Comparison of ENCODE assay signal across 1 cellular context in the genomic region with DNA sequence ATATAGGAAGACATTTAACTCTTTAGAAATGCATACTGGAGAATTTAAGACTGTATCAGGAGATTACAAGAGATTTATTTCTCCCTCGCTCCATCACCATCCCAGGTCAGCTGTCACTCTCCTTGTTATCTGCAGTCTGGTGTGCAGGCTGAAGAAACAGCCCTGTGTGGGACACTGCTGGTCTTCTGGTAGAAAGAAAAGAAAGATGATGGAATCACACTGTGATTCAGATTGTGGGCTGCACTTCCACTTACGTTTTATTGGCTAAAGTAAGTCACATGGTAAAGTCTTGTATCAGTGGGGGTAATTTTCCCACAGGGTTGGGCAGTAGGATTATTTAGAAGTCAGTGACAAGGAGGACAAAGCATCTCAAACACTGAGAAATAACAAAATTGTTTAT.
TF ChIP-seq lines count a peak whose summit lies in the region.

No MANE protein-coding gene starts in this region.

TF ChIP-seq in GM23338, 12 proteins besides CTCF, POLR2A, EP300 and RAD21 (continued from another document):
- TF ChIP-seq, protein P1, sequence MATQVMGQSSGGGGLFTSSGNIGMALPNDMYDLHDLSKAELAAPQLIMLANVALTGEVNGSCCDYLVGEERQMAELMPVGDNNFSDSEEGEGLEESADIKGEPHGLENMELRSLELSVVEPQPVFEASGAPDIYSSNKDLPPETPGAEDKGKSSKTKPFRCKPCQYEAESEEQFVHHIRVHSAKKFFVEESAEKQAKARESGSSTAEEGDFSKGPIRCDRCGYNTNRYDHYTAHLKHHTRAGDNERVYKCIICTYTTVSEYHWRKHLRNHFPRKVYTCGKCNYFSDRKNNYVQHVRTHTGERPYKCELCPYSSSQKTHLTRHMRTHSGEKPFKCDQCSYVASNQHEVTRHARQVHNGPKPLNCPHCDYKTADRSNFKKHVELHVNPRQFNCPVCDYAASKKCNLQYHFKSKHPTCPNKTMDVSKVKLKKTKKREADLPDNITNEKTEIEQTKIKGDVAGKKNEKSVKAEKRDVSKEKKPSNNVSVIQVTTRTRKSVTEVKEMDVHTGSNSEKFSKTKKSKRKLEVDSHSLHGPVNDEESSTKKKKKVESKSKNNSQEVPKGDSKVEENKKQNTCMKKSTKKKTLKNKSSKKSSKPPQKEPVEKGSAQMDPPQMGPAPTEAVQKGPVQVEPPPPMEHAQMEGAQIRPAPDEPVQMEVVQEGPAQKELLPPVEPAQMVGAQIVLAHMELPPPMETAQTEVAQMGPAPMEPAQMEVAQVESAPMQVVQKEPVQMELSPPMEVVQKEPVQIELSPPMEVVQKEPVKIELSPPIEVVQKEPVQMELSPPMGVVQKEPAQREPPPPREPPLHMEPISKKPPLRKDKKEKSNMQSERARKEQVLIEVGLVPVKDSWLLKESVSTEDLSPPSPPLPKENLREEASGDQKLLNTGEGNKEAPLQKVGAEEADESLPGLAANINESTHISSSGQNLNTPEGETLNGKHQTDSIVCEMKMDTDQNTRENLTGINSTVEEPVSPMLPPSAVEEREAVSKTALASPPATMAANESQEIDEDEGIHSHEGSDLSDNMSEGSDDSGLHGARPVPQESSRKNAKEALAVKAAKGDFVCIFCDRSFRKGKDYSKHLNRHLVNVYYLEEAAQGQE (IDR thresholded peaks at IDR 0.05; ENCODE audit: unreplicated experiment), result no peak
- TF ChIP-seq, protein P2, sequence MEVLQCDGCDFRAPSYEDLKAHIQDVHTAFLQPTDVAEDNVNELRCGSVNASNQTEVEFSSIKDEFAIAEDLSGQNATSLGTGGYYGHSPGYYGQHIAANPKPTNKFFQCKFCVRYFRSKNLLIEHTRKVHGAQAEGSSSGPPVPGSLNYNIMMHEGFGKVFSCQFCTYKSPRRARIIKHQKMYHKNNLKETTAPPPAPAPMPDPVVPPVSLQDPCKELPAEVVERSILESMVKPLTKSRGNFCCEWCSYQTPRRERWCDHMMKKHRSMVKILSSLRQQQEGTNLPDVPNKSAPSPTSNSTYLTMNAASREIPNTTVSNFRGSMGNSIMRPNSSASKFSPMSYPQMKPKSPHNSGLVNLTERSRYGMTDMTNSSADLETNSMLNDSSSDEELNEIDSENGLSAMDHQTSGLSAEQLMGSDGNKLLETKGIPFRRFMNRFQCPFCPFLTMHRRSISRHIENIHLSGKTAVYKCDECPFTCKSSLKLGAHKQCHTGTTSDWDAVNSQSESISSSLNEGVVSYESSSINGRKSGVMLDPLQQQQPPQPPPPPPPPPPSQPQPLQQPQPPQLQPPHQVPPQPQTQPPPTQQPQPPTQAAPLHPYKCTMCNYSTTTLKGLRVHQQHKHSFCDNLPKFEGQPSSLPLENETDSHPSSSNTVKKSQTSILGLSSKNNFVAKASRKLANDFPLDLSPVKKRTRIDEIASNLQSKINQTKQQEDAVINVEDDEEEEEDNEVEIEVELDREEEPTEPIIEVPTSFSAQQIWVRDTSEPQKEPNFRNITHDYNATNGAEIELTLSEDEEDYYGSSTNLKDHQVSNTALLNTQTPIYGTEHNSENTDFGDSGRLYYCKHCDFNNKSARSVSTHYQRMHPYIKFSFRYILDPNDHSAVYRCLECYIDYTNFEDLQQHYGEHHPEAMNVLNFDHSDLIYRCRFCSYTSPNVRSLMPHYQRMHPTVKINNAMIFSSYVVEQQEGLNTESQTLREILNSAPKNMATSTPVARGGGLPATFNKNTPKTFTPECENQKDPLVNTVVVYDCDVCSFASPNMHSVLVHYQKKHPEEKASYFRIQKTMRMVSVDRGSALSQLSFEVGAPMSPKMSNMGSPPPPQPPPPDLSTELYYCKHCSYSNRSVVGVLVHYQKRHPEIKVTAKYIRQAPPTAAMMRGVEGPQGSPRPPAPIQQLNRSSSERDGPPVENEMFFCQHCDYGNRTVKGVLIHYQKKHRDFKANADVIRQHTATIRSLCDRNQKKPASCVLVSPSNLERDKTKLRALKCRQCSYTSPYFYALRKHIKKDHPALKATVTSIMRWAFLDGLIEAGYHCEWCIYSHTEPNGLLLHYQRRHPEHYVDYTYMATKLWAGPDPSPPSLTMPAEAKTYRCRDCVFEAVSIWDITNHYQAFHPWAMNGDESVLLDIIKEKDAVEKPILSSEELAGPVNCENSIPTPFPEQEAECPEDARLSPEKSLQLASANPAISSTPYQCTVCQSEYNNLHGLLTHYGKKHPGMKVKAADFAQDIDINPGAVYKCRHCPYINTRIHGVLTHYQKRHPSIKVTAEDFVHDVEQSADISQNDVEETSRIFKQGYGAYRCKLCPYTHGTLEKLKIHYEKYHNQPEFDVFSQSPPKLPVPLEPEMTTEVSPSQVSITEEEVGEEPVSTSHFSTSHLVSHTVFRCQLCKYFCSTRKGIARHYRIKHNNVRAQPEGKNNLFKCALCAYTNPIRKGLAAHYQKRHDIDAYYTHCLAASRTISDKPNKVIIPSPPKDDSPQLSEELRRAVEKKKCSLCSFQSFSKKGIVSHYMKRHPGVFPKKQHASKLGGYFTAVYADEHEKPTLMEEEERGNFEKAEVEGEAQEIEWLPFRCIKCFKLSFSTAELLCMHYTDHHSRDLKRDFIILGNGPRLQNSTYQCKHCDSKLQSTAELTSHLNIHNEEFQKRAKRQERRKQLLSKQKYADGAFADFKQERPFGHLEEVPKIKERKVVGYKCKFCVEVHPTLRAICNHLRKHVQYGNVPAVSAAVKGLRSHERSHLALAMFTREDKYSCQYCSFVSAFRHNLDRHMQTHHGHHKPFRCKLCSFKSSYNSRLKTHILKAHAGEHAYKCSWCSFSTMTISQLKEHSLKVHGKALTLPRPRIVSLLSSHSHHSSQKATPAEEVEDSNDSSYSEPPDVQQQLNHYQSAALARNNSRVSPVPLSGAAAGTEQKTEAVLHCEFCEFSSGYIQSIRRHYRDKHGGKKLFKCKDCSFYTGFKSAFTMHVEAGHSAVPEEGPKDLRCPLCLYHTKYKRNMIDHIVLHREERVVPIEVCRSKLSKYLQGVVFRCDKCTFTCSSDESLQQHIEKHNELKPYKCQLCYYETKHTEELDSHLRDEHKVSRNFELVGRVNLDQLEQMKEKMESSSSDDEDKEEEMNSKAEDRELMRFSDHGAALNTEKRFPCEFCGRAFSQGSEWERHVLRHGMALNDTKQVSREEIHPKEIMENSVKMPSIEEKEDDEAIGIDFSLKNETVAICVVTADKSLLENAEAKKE (CRISPR knock-in tag; IDR thresholded peaks at IDR 0.05), result no peak
- TF ChIP-seq ZNF331 (CRISPR knock-in tag; IDR thresholded peaks at IDR 0.05; ENCODE audit: low read depth) (no peak), EZH2phosphoT487 (IDR thresholded peaks at IDR 0.05; ENCODE audit: unreplicated experiment) (no peak), NANOG (IDR thresholded peaks at IDR 0.05; ENCODE audit: borderline replicate concordance) (no peak), POLR2AphosphoS5 (IDR thresholded peaks at IDR 0.05; ENCODE audit: low read depth) (no peak), STAT1 (IDR thresholded peaks at IDR 0.05; ENCODE audit: unreplicated experiment) (no peak)
- TF ChIP-seq, protein P3, sequence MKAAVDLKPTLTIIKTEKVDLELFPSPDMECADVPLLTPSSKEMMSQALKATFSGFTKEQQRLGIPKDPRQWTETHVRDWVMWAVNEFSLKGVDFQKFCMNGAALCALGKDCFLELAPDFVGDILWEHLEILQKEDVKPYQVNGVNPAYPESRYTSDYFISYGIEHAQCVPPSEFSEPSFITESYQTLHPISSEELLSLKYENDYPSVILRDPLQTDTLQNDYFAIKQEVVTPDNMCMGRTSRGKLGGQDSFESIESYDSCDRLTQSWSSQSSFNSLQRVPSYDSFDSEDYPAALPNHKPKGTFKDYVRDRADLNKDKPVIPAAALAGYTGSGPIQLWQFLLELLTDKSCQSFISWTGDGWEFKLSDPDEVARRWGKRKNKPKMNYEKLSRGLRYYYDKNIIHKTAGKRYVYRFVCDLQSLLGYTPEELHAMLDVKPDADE (IDR thresholded peaks at IDR 0.05), result no peak
